14 cellular contexts compared by ENCODE assay signal in the genomic region with DNA sequence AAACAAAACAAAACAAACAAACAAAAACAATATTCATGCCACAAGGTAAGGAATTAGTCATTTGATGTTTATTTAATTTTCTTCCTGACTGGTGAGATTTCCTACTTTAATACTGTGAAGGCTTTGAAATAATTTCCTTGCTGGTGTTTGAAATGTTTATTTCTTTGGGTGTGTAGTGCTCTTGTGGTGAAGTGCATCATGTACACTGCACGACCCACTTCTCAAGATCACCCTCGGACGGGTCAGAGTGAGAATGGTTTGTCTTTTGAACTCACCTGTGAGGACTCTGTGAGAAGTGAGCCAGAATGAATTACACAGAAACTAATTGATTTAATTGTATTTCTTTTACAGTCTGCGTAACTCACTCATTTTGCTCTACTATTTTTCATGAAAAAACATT.
"Had no signal": no experiment of that assay in that cellular context is flagged by ENCODE, and none has a peak within 500 bp of the region (broad histone marks: within the 10 kb centered on the region; RNA-seq: fewer than 3 reads in every experiment).

No MANE protein-coding gene starts in this region.

- H3K79me2 ChIP-seq: parathyroid adenoma had no signal

- H3K27ac Mint-ChIP-seq: activated naive CD4-positive, alpha-beta T cell treated with anti-CD3 and anti-CD28 coated beads, Interleukin-2, amount 50 U/mL, for 24 hours; activated T-cell treated with anti-CD3 and anti-CD28 coated beads, Interleukin-2, amount 50 U/mL, for 24 hours; dendritic cell treated with granulocyte-macrophage colony-stimulating factor and Interleukin-4, amounts not matched to agents 40 ng/mL and 50 ng/mL, for 4 days; effector memory CD8-positive, alpha-beta T cell; immature natural killer cell; stimulated activated memory B cell treated with anti-CD40 and anti-IgM and Interleukin-4, amounts not matched to agents 10 μg/mL and 1 μg/mL and 100 μg/mL, for 72 hours had no signal

- H3K36me3 Mint-ChIP-seq: activated naive CD4-positive, alpha-beta T cell treated with anti-CD3 and anti-CD28 coated beads, Interleukin-2, amount 50 U/mL, for 24 hours; immature natural killer cell; stimulated activated memory B cell treated with anti-CD40 and anti-IgM and Interleukin-4, amounts not matched to agents 10 μg/mL and 1 μg/mL and 100 μg/mL, for 72 hours had no signal

- H3K9me3 Mint-ChIP-seq: activated naive CD4-positive, alpha-beta T cell treated with anti-CD3 and anti-CD28 coated beads, Interleukin-2, amount 50 U/mL, for 24 hours; dendritic cell treated with granulocyte-macrophage colony-stimulating factor and Interleukin-4, amounts not matched to agents 40 ng/mL and 50 ng/mL, for 4 days; stimulated activated memory B cell treated with anti-CD40 and anti-IgM and Interleukin-4, amounts not matched to agents 10 μg/mL and 1 μg/mL and 100 μg/mL, for 72 hours had no signal

- H3K4me3 Mint-ChIP-seq: activated naive CD4-positive, alpha-beta T cell treated with anti-CD3 and anti-CD28 coated beads, Interleukin-2, amount 50 U/mL, for 24 hours; activated T-cell treated with anti-CD3 and anti-CD28 coated beads, Interleukin-2, amount 50 U/mL, for 24 hours; dendritic cell treated with granulocyte-macrophage colony-stimulating factor and Interleukin-4, amounts not matched to agents 40 ng/mL and 50 ng/mL, for 4 days; effector memory CD8-positive, alpha-beta T cell; immature natural killer cell; stimulated activated memory B cell treated with anti-CD40 and anti-IgM and Interleukin-4, amounts not matched to agents 10 μg/mL and 1 μg/mL and 100 μg/mL, for 72 hours had no signal

- DNase-seq: activated CD4-positive, alpha-beta T cell treated with anti-CD3 and anti-CD28 coated beads, Interleukin-2, amount 50 U/mL, for 1 hour; activated effector memory CD4-positive, alpha-beta T cell treated with Interleukin-2 at 50 U/mL for 16 hours; activated T-cell treated with anti-CD3 and anti-CD28 coated beads, Interleukin-2, amount 50 U/mL, for 24 hours; effector memory CD8-positive, alpha-beta T cell; glutamatergic neuron; immature natural killer cell; mammary epithelial cell; right cardiac atrium; stimulated activated CD4-positive, alpha-beta T cell treated with anti-CD3 and anti-CD28 coated beads, Interleukin-1b, Interleukin-23, amount 100 ng/mL, for 48 hours; substantia nigra had no signal

- H3K27ac ChIP-seq: parathyroid adenoma had no signal

- H3K27me3 Mint-ChIP-seq: activated T-cell treated with anti-CD3 and anti-CD28 coated beads, Interleukin-2, amount 50 U/mL, for 24 hours; dendritic cell treated with granulocyte-macrophage colony-stimulating factor and Interleukin-4, amounts not matched to agents 40 ng/mL and 50 ng/mL, for 4 days; effector memory CD8-positive, alpha-beta T cell; stimulated activated memory B cell treated with anti-CD40 and anti-IgM and Interleukin-4, amounts not matched to agents 10 μg/mL and 1 μg/mL and 100 μg/mL, for 72 hours had no signal

- ATAC-seq: effector memory CD8-positive, alpha-beta T cell; right cardiac atrium; stimulated activated memory B cell treated with anti-CD40 and anti-IgM and Interleukin-4, amounts not matched to agents 10 μg/mL and 1 μg/mL and 100 μg/mL, for 72 hours had no signal

- H3K4me1 ChIP-seq: parathyroid adenoma had no signal

- H3K4me1 Mint-ChIP-seq: activated naive CD4-positive, alpha-beta T cell treated with anti-CD3 and anti-CD28 coated beads, Interleukin-2, amount 50 U/mL, for 24 hours; immature natural killer cell; stimulated activated memory B cell treated with anti-CD40 and anti-IgM and Interleukin-4, amounts not matched to agents 10 μg/mL and 1 μg/mL and 100 μg/mL, for 72 hours had no signal
